Comparison of ENCODE assay signal across 17 cellular contexts in the genomic region with DNA sequence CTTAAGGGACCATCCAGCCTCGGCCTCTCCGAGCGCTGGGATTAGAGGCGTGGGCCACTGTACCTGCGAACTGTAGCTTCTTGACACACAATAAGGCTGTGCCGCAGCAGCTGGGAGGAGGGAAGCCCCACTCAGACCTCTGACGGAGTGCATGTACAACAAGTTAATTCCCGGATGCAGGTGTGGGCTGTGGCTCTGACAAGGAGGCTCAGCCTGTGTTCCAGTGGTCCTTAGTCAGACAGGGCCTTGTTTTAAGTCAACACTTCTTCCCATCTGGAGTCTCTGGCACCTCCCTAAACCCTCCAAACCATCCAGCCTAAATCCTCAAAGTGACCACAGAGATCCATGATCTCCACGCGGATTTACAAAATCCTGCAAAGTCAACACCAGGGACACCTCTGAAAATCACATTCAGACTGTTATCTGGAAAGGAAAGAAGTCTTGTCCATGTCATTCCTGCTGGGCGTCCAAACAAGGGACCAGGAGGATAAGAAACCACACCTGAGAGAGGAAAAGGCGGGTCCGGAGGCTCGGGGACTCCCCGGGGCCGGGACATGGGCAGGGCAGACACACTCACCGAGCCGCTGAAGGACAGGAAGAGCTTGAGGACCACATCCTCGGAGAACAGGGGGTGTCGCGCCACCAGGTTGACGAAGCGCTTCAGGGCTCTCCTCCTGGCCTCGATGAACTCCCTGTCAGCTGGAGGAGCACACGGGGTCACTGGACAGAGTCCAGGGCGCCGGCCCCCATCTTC.
"Had no signal": no experiment of that assay in that cellular context is flagged by ENCODE, and none has a peak within 500 bp of the region (broad histone marks: within the 10 kb centered on the region; RNA-seq: fewer than 3 reads in every experiment).

No MANE protein-coding gene starts in this region.

- H3K4me3 Mint-ChIP-seq: activated naive CD8-positive, alpha-beta T cell treated with anti-CD3 and anti-CD28 coated beads, Interleukin-2, amount 10 ng/mL, durations not matched to agents 7 days and 5 days; activated T-helper 1 cell treated with anti-CD3 and anti-CD28 coated beads, Interleukin-12 subunit alpha, Interleukin-12 subunit beta, Interleukin-2, Interleukin-4 antibody, amounts not matched to agents 30 ng/mL and 10 ng/mL and 1 ng/mL, durations not matched to agents 14 hours and 24 hours and 36 hours; central memory CD8-positive, alpha-beta T cell; memory B cell; naive thymus-derived CD8-positive, alpha-beta T cell had no signal

- H3K9me3 Mint-ChIP-seq: activated naive CD8-positive, alpha-beta T cell treated with anti-CD3 and anti-CD28 coated beads, Interleukin-2, amount 10 ng/mL, durations not matched to agents 7 days and 5 days; activated T-helper 1 cell treated with anti-CD3 and anti-CD28 coated beads, Interleukin-12 subunit alpha, Interleukin-12 subunit beta, Interleukin-2, Interleukin-4 antibody, amounts not matched to agents 30 ng/mL and 10 ng/mL and 1 ng/mL, durations not matched to agents 14 hours and 24 hours and 36 hours; central memory CD8-positive, alpha-beta T cell; memory B cell; naive thymus-derived CD8-positive, alpha-beta T cell had no signal

- H3K36me3 ChIP-seq: transverse colon had no signal

- H3K27me3 ChIP-seq: brain microvascular endothelial cell, gastroesophageal sphincter, transverse colon had no signal

- H3K9me3 ChIP-seq: gastroesophageal sphincter, left ventricle myocardium inferior, transverse colon had no signal

- H3K4me1 Mint-ChIP-seq: activated naive CD8-positive, alpha-beta T cell treated with anti-CD3 and anti-CD28 coated beads, Interleukin-2, amount 10 ng/mL, durations not matched to agents 7 days and 5 days; central memory CD8-positive, alpha-beta T cell; memory B cell; naive thymus-derived CD8-positive, alpha-beta T cell had no signal

- H3K27ac ChIP-seq: brain microvascular endothelial cell, gastroesophageal sphincter, left ventricle myocardium inferior, transverse colon had no signal

- H3K4me1 ChIP-seq: gastroesophageal sphincter, transverse colon had no signal

- H3K27ac Mint-ChIP-seq: activated naive CD8-positive, alpha-beta T cell treated with anti-CD3 and anti-CD28 coated beads, Interleukin-2, amount 10 ng/mL, durations not matched to agents 7 days and 5 days; activated T-helper 1 cell treated with anti-CD3 and anti-CD28 coated beads, Interleukin-12 subunit alpha, Interleukin-12 subunit beta, Interleukin-2, Interleukin-4 antibody, amounts not matched to agents 30 ng/mL and 10 ng/mL and 1 ng/mL, durations not matched to agents 14 hours and 24 hours and 36 hours; memory B cell had no signal

- DNase-seq: activated CD4-positive, alpha-beta T cell treated with anti-CD3 and anti-CD28 coated beads, Interleukin-2, amount 50 U/mL, for 1 hour; activated CD8-positive, alpha-beta memory T cell treated with anti-CD3 and anti-CD28 coated beads for 24 hours; activated naive CD8-positive, alpha-beta T cell treated with anti-CD3 and anti-CD28 coated beads, Interleukin-2, amount 10 ng/mL, durations not matched to agents 7 days and 5 days; brain microvascular endothelial cell; effector CD8-positive, alpha-beta T cell; left ventricle myocardium inferior; naive thymus-derived CD8-positive, alpha-beta T cell; posterior cingulate gyrus; retina; stimulated activated CD4-positive, alpha-beta T cell treated with anti-CD3 and anti-CD28 coated beads, Interleukin-4, amount 100 ng/mL, for 24 hours; stimulated activated naive CD8-positive, alpha-beta T cell treated with anti-CD3 and anti-CD28 coated beads, Interleukin-15, Interleukin-2, amounts not matched to agents 100 U/mL and 50 U/mL, for 24 hours; SW 1271; transverse colon had no signal

- ATAC-seq: gastroesophageal sphincter; naive thymus-derived CD8-positive, alpha-beta T cell; stimulated activated naive CD8-positive, alpha-beta T cell treated with anti-CD3 and anti-CD28 coated beads, Interleukin-15, Interleukin-2, amounts not matched to agents 100 U/mL and 50 U/mL, for 24 hours had no signal

- H3K4me3 ChIP-seq: gastroesophageal sphincter, left ventricle myocardium inferior, transverse colon had no signal

- H3K27me3 Mint-ChIP-seq: activated naive CD8-positive, alpha-beta T cell treated with anti-CD3 and anti-CD28 coated beads, Interleukin-2, amount 10 ng/mL, durations not matched to agents 7 days and 5 days; central memory CD8-positive, alpha-beta T cell; memory B cell; naive thymus-derived CD8-positive, alpha-beta T cell had no signal
